20 cellular contexts compared by ENCODE assay signal in genomic region chr14:96507723-96508122, GRCh38. TPM values are rescaled to one million over a fixed set of nuclear protein-coding genes. Genes with fewer than 3 reads are reported as not detected.
DNase-seq lines count a peak whose midpoint lies in the region; ATAC-seq and TF ChIP-seq lines count a peak whose summit lies in the region.
"Had no signal": no experiment of that assay in that cellular context is flagged by ENCODE, and none has a peak within 500 bp of the region (broad histone marks: within the 10 kb centered on the region; RNA-seq: fewer than 3 reads in every experiment).

No MANE protein-coding gene starts in this region.

- intact Hi-C loops in ascending aorta (cut with DNase I), result loop anchor here (10.0 kb wide), 1 partner anchor 973 kb away; the partner anchor contains the start of gene GLRX5

- H3K4me2 ChIP-seq in BLaER1 treated with 17β-estradiol and CSF1 and Interleukin-3, amounts not matched to agents 10 nM and 100 nM, result peak overlapping the region in 9 of 11 experiments; percentile 18 to 34 (median 25); a peak in 13 of 22 replicates
- H3K4me2 ChIP-seq in Loucy (ENCODE audit: low read depth, low read length, poor library complexity, severe bottlenecking), result peak overlapping the region; percentile 96
- no peak overlapping the region for H3K4me2 ChIP-seq in mesendoderm (ENCODE audit: low read length)
- H3K4me2 ChIP-seq: A549, KMS-11 had no signal

- no peak overlapping the region for H3K56ac ChIP-seq in mesendoderm (ENCODE audit: low read length)

- no peak overlapping the region for H3K9ac ChIP-seq in BLaER1 treated with 17β-estradiol and CSF1 and Interleukin-3, amounts not matched to agents 10 nM and 100 nM
- H3K9ac ChIP-seq in Loucy (ENCODE audit: low read depth, low read length, poor library complexity, severe bottlenecking), result no peak overlapping the region
- no peak overlapping the region for H3K9ac ChIP-seq in mesendoderm (ENCODE audit: low read length)
- H3K9ac ChIP-seq: KMS-11 had no signal

- H3K79me2 ChIP-seq in Loucy (ENCODE audit: insufficient read depth, low read length) (peaks cover 99% of the 10 kb centered on the region), mesendoderm (ENCODE audit: control insufficient read depth, insufficient read depth, low read length) (peaks cover 84% of the 10 kb centered on the region)

- H3K36me3 ChIP-seq in BLaER1 treated with 17β-estradiol and CSF1 and Interleukin-3, amounts not matched to agents 10 nM and 100 nM, result peaks cover 0 to 39% (median 17%) of the 10 kb centered on the region in 11 experiments; a peak in 13 of 22 replicates
- H3K36me3 ChIP-seq in Loucy (ENCODE audit: insufficient read depth, low read length), result no peaks in the 10 kb centered on the region
- no peaks in the 10 kb centered on the region for H3K36me3 ChIP-seq in mesendoderm (ENCODE audit: control insufficient read depth, insufficient read depth, low read length)
- H3K36me3 ChIP-seq in ascending aorta, result no peaks in the 10 kb centered on the region

- no peaks in the 10 kb centered on the region for H3K79me1 ChIP-seq in mesendoderm (ENCODE audit: low read length)

- H4K8ac ChIP-seq in mesendoderm (ENCODE audit: low read depth, low read length), result no peak overlapping the region

- peaks cover 99 to 100% (median 100%) of the 10 kb centered on the region in 11 experiments for H4K20me1 ChIP-seq in BLaER1 treated with 17β-estradiol and CSF1 and Interleukin-3, amounts not matched to agents 10 nM and 100 nM
- peaks cover 98% of the 10 kb centered on the region for H4K20me1 ChIP-seq in Loucy (ENCODE audit: insufficient read depth, low read length, poor library complexity, severe bottlenecking)

- TF ChIP-seq CTCF in Loucy (conservative IDR thresholded peaks at IDR 0.05; ENCODE audit: low read length) (no peak), ascending aorta (IDR thresholded peaks at IDR 0.05) (no peak)

- H3K36me3 Mint-ChIP-seq in activated T-cell treated with anti-CD3 and anti-CD28 coated beads, Interleukin-2, amount 50 U/mL, for 4 hours (ENCODE audit: insufficient read depth), result peaks cover 13% of the 10 kb centered on the region

- no peaks in the 10 kb centered on the region; a peak in 1 of 22 replicates for H3K9me3 ChIP-seq in BLaER1 treated with 17β-estradiol and CSF1 and Interleukin-3, amounts not matched to agents 10 nM and 100 nM (replicated peaks in 1 of 11)
- H3K9me3 ChIP-seq in Loucy (ENCODE audit: insufficient read depth, low read depth, low read length), result no peaks in the 10 kb centered on the region
- no peaks in the 10 kb centered on the region for H3K9me3 ChIP-seq in ascending aorta
- H3K9me3 ChIP-seq: A549 had no signal

- H3K9me2 ChIP-seq in Loucy (replicated peaks; ENCODE audit: low read depth, low read length), result no peaks in the 10 kb centered on the region

- no peak for ATAC-seq in activated T-cell treated with anti-CD3 and anti-CD28 coated beads, Interleukin-2, amount 50 U/mL, for 4 hours
- ATAC-seq: A549, Panc1 had no signal

- H3F3A ChIP-seq in Loucy (ENCODE audit: low read depth), result no peaks in the 10 kb centered on the region

- H2AFZ ChIP-seq in Loucy (ENCODE audit: low read length), result no peak overlapping the region

- H3K4me1 ChIP-seq in BLaER1 treated with 17β-estradiol and CSF1 and Interleukin-3, amounts not matched to agents 10 nM and 100 nM, result peaks cover 35 to 88% (median 50%) of the 10 kb centered on the region in 10 experiments
- peaks cover 55% of the 10 kb centered on the region for H3K4me1 ChIP-seq in Loucy (ENCODE audit: insufficient read depth, low read length, poor library complexity, severe bottlenecking)
- H3K4me1 ChIP-seq in mesendoderm (ENCODE audit: control insufficient read depth, low read depth, low read length), result peaks cover 9% of the 10 kb centered on the region
- H3K4me1 ChIP-seq in ascending aorta, result peaks cover 7 to 24% of the 10 kb centered on the region in 2 donors

- no peak overlapping the region for H3K23ac ChIP-seq in mesendoderm (ENCODE audit: low read length)

- peak overlapping the region; percentile 12 for H3K4ac ChIP-seq in mesendoderm (ENCODE audit: low read depth, low read length)

- H3K27me3 ChIP-seq in BLaER1 treated with 17β-estradiol and CSF1 and Interleukin-3, amounts not matched to agents 10 nM and 100 nM, result no peaks in the 10 kb centered on the region
- no peaks in the 10 kb centered on the region for H3K27me3 ChIP-seq in Loucy (ENCODE audit: insufficient read depth, low read length, poor library complexity, severe bottlenecking)
- no peaks in the 10 kb centered on the region for H3K27me3 ChIP-seq in mesendoderm (ENCODE audit: insufficient read depth, low read length, poor library complexity)
- H3K27me3 ChIP-seq in ascending aorta, result no peaks in the 10 kb centered on the region

- no peak overlapping the region for H2BK5ac ChIP-seq in mesendoderm (ENCODE audit: low read length)

- no peak overlapping the region for H3K27ac ChIP-seq in BLaER1 treated with 17β-estradiol and CSF1 and Interleukin-3, amounts not matched to agents 10 nM and 100 nM
- no peak overlapping the region for H3K27ac ChIP-seq in mesendoderm (ENCODE audit: low read depth, low read length)
- no peak overlapping the region for H3K27ac ChIP-seq in ascending aorta
- H3K27ac ChIP-seq: A549, KMS-11 had no signal

- no peak overlapping the region for H2AK5ac ChIP-seq in mesendoderm (ENCODE audit: low read length)

- no peaks in the 10 kb centered on the region for H3K9me3 Mint-ChIP-seq in activated T-cell treated with anti-CD3 and anti-CD28 coated beads, Interleukin-2, amount 50 U/mL, for 4 hours

- DNase-seq in activated T-cell treated with anti-CD3 and anti-CD28 coated beads, Interleukin-2, amount 50 U/mL, for 4 hours, result no peak
- no peak for DNase-seq in activated T-cell treated with anti-CD3 and anti-CD28 coated beads, Interleukin-2, amount 50 U/mL, for 48 hours
- DNase-seq in mesendoderm, result no peak
- no peak for DNase-seq in GF-D8 (lab: John Stamatoyannopoulos, UW)
- DNase-seq in A172 (ENCODE audit: low spot score), result no peak
- no peak for DNase-seq in ascending aorta (ENCODE audit: low spot score in 2 of 2)
- DNase-seq: CD4-positive, alpha-beta memory T cell; EL; MM.1S; NCI-H1105; NCI-H1694 treated with DMSO at 0.1 percent for 48 hours; NCI-H2171; NCI-H446 treated with DMSO at 0.1 percent for 48 hours; NCI-H774; Right ventricle myocardium superior had no signal

- H3K4me3 Mint-ChIP-seq in activated T-cell treated with anti-CD3 and anti-CD28 coated beads, Interleukin-2, amount 50 U/mL, for 4 hours, result peak overlapping the region; percentile 25

- H3K4me3 ChIP-seq in BLaER1 treated with 17β-estradiol and CSF1 and Interleukin-3, amounts not matched to agents 10 nM and 100 nM, result no peak overlapping the region
- H3K4me3 ChIP-seq in Loucy (ENCODE audit: low read length, poor library complexity, severe bottlenecking), result peak overlapping the region; percentile 38
- no peak overlapping the region for H3K4me3 ChIP-seq in mesendoderm (ENCODE audit: low read length)
- H3K4me3 ChIP-seq in ascending aorta, result no peak overlapping the region
- H3K4me3 ChIP-seq: A549 had no signal

- peaks cover 85% of the 10 kb centered on the region for H3K4me1 Mint-ChIP-seq in activated T-cell treated with anti-CD3 and anti-CD28 coated beads, Interleukin-2, amount 50 U/mL, for 4 hours (ENCODE audit: low read depth)

- H2BK15ac ChIP-seq in mesendoderm (replicated peaks; ENCODE audit: low read depth), result no peak overlapping the region

- H3K27me3 Mint-ChIP-seq in activated T-cell treated with anti-CD3 and anti-CD28 coated beads, Interleukin-2, amount 50 U/mL, for 4 hours (ENCODE audit: low read depth), result no peaks in the 10 kb centered on the region
- H3K27me3 Mint-ChIP-seq: CD4-positive, alpha-beta memory T cell had no signal

- H2BK120ac ChIP-seq in mesendoderm (ENCODE audit: low read depth, low read length), result no peak overlapping the region

- H3K18ac ChIP-seq in mesendoderm (ENCODE audit: low read length), result no peak overlapping the region

- H4K5ac ChIP-seq in mesendoderm (ENCODE audit: low read length), result no peak overlapping the region

- WGBS in mesendoderm (ENCODE audit: extremely low coverage, insufficient coverage, low lambda C conversion rate), result no CpG with 5 or more reads among the region's 7 CpGs

RNA-seq across cellular contexts. Expression of gene PAPOLA, which starts 5.5 kb away (rescaled TPM):
- 100 to 1,000 TPM; 161 to 180 (median 164) TPM for total RNA-seq in activated T-cell treated with anti-CD3 and anti-CD28 coated beads, Interleukin-2, amount 50 U/mL, for 4 hours
- 167 TPM for polyA plus RNA-seq in mesendoderm (2013, experiment 1 of 2)
- polyA plus RNA-seq in mesendoderm (2013, experiment 2 of 2), result 168 TPM
- 57.9 and 64.6 TPM in 2 replicates for total RNA-seq in A172 (2014; rRNA removed; shearing (Covaris generic))
- 64.2 TPM for total RNA-seq in ascending aorta
